In genomic region chr2:127049927-127050802, GRCh38 we compare ENCODE assay signal across 1 cellular context.
A peak's percentile ranks its signal among the peaks of the same experiment; 100 is the strongest.
TF ChIP-seq lines count a peak whose summit lies in the region.

No MANE protein-coding gene starts in this region.

TF ChIP-seq in HEK293, 187 proteins besides CTCF, POLR2A, EP300 and RAD21 (continued from another document):
- peak; percentile 50; the same call in 1 of the 2 replicates for TF ChIP-seq ZFP69B (tag by site-specific recombination; IDR thresholded peaks at IDR 0.05)
- no peak for TF ChIP-seq PRDM1 (tag by site-specific recombination; IDR thresholded peaks at IDR 0.05)
- 0 out of 2 replicates have a peak, but pooled peaks have one; percentile 16 for TF ChIP-seq SP2 (tag by site-specific recombination; IDR thresholded peaks at IDR 0.05)
- TF ChIP-seq ZNF654 (tag by site-specific recombination; IDR thresholded peaks at IDR 0.05; ENCODE audit: low read depth) = peak; percentile 82
- TF ChIP-seq KLF17 (tag by site-specific recombination; IDR thresholded peaks at IDR 0.05) = peak; percentile 49; the same call in 1 of the 2 replicates
